In genomic region chr1:38239258-38239657, GRCh38 we compare ENCODE assay signal across 1 cellular context.
TF ChIP-seq lines count a peak whose summit lies in the region.

No MANE protein-coding gene starts in this region.

TF ChIP-seq in GM23338, 12 proteins besides CTCF, POLR2A, EP300 and RAD21 (continued from another document):
- TF ChIP-seq, protein P1, sequence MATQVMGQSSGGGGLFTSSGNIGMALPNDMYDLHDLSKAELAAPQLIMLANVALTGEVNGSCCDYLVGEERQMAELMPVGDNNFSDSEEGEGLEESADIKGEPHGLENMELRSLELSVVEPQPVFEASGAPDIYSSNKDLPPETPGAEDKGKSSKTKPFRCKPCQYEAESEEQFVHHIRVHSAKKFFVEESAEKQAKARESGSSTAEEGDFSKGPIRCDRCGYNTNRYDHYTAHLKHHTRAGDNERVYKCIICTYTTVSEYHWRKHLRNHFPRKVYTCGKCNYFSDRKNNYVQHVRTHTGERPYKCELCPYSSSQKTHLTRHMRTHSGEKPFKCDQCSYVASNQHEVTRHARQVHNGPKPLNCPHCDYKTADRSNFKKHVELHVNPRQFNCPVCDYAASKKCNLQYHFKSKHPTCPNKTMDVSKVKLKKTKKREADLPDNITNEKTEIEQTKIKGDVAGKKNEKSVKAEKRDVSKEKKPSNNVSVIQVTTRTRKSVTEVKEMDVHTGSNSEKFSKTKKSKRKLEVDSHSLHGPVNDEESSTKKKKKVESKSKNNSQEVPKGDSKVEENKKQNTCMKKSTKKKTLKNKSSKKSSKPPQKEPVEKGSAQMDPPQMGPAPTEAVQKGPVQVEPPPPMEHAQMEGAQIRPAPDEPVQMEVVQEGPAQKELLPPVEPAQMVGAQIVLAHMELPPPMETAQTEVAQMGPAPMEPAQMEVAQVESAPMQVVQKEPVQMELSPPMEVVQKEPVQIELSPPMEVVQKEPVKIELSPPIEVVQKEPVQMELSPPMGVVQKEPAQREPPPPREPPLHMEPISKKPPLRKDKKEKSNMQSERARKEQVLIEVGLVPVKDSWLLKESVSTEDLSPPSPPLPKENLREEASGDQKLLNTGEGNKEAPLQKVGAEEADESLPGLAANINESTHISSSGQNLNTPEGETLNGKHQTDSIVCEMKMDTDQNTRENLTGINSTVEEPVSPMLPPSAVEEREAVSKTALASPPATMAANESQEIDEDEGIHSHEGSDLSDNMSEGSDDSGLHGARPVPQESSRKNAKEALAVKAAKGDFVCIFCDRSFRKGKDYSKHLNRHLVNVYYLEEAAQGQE (IDR thresholded peaks at IDR 0.05; ENCODE audit: unreplicated experiment), result no peak
- no peak for TF ChIP-seq NANOG (IDR thresholded peaks at IDR 0.05; ENCODE audit: borderline replicate concordance)
- TF ChIP-seq EZH2 (IDR thresholded peaks at IDR 0.05; ENCODE audit: low read depth, unreplicated experiment), result no peak
- TF ChIP-seq CREB1 (CRISPR knock-in tag; IDR thresholded peaks at IDR 0.05; ENCODE audit: low read depth), result no peak
- TF ChIP-seq, protein P2, sequence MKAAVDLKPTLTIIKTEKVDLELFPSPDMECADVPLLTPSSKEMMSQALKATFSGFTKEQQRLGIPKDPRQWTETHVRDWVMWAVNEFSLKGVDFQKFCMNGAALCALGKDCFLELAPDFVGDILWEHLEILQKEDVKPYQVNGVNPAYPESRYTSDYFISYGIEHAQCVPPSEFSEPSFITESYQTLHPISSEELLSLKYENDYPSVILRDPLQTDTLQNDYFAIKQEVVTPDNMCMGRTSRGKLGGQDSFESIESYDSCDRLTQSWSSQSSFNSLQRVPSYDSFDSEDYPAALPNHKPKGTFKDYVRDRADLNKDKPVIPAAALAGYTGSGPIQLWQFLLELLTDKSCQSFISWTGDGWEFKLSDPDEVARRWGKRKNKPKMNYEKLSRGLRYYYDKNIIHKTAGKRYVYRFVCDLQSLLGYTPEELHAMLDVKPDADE (IDR thresholded peaks at IDR 0.05), result no peak
- no peak for TF ChIP-seq POLR2AphosphoS5 (IDR thresholded peaks at IDR 0.05; ENCODE audit: low read depth)
- no peak for TF ChIP-seq JUNB (IDR thresholded peaks at IDR 0.05; ENCODE audit: unreplicated experiment)
- no peak for TF ChIP-seq ZNF331 (CRISPR knock-in tag; IDR thresholded peaks at IDR 0.05; ENCODE audit: low read depth)
